19 cellular contexts compared by ENCODE assay signal in genomic region chr20:62413025-62413580, GRCh38. TPM values are rescaled to one million over a fixed set of nuclear protein-coding genes. Genes with fewer than 3 reads are reported as not detected.
"Had no signal": no experiment of that assay in that cellular context is flagged by ENCODE, and none has a peak within 500 bp of the region (broad histone marks: within the 10 kb centered on the region; RNA-seq: fewer than 3 reads in every experiment).

No MANE protein-coding gene starts in this region.

- FAIRE-seq: bronchial epithelial cell, RCC 7860 had no signal

- H3K4me3 ChIP-seq: ascending aorta, body of pancreas had no signal

- ATAC-seq: activated CD4-positive, CD25-positive, alpha-beta regulatory T cell treated with anti-CD3 and anti-CD28 coated beads, Interleukin-2, amount 50 U/mL, for 24 hours; activated CD8-positive, alpha-beta T cell treated with anti-CD3 and anti-CD28 coated beads for 36 hours; activated naive CD4-positive, alpha-beta T cell treated with anti-CD3 and anti-CD28 coated beads, Interleukin-2, amount 50 U/mL, for 72 hours; activated naive CD8-positive, alpha-beta T cell treated with anti-CD3 and anti-CD28 coated beads, Interleukin-2, amount 50 U/mL, for 24 hours; body of pancreas had no signal

- H3K27ac ChIP-seq: ascending aorta, body of pancreas had no signal

- H3K9me3 ChIP-seq: ascending aorta, body of pancreas had no signal

- H3K36me3 ChIP-seq: ascending aorta had no signal

- H3K27me3 ChIP-seq: ascending aorta, body of pancreas had no signal

- DNase-seq: activated CD4-positive, alpha-beta T cell treated with anti-CD3 and anti-CD28 coated beads for 4 hours; activated CD8-positive, alpha-beta memory T cell treated with anti-CD3 and anti-CD28 coated beads, Interleukin-2, amount 50 U/mL, for 4 hours; activated CD8-positive, alpha-beta T cell treated with anti-CD3 and anti-CD28 coated beads for 36 hours; activated naive CD8-positive, alpha-beta T cell treated with anti-CD3 and anti-CD28 coated beads, Interleukin-2, amount 50 U/mL, for 24 hours; amniotic stem cell; body of pancreas; central memory CD4-positive, alpha-beta T cell; Kasumi-1; KBM-7; NCI-H1930; NCI-H510A; NCI-H526 treated with DMSO at 0.1 percent for 48 hours; NCI-H82; SHP77 treated with DMSO at 0.1 percent for 48 hours had no signal

RNA-seq across cellular contexts. Expression of gene RBBP8NL, which starts 14.2 kb away (rescaled TPM):
- total RNA-seq: activated CD8-positive, alpha-beta T cell treated with anti-CD3 and anti-CD28 coated beads for 36 hours; activated naive CD4-positive, alpha-beta T cell treated with anti-CD3 and anti-CD28 coated beads, Interleukin-2, amount 50 U/mL, for 72 hours; ascending aorta had no signal
